ENCODE assay signal across 1 cellular context in genomic region chr1:64163972-64164371, GRCh38.
TF ChIP-seq lines count a peak whose summit lies in the region.

No MANE protein-coding gene starts in this region.

TF ChIP-seq in HepG2, 621 proteins besides CTCF, POLR2A, EP300 and RAD21 (continued from another document):
- no peak for TF ChIP-seq JUNB (CRISPR knock-in tag; IDR thresholded peaks at IDR 0.05; ENCODE audit: borderline replicate concordance)
- TF ChIP-seq STAG1 (CRISPR knock-in tag; IDR thresholded peaks at IDR 0.05): peak; percentile 27; the same call in 1 of the 2 replicates
